Comparison of ENCODE assay signal across 11 cellular contexts in genomic region chr19:18650468-18651001, GRCh38. TPM values are rescaled to one million over a fixed set of nuclear protein-coding genes. Genes with fewer than 3 reads are reported as not detected.
DNase-seq lines count a peak whose midpoint lies in the region; ATAC-seq and TF ChIP-seq lines count a peak whose summit lies in the region.
"Had no signal": no experiment of that assay in that cellular context is flagged by ENCODE, and none has a peak within 500 bp of the region (broad histone marks: within the 10 kb centered on the region; RNA-seq: fewer than 3 reads in every experiment).

No MANE protein-coding gene starts in this region.

- no peak for TF ChIP-seq CTCF in GM23338 (conservative IDR thresholded peaks at IDR 0.05; ENCODE audit: low read depth in 2 of 2)
- TF ChIP-seq CTCF in left lung (IDR thresholded peaks at IDR 0.05) = no peak
- peak in 1 of 11 experiments; percentile 17 for TF ChIP-seq CTCF in spleen (IDR thresholded peaks at IDR 0.05 in 8 of 11, conservative IDR thresholded peaks at IDR 0.05 in 3 of 11)

- H3K27me3 Mint-ChIP-seq in GM23338 (ENCODE audit: insufficient read depth, low read depth, poor library complexity) = peaks cover 16% of the 10 kb centered on the region

- H3K36me3 Mint-ChIP-seq in GM23338 (ENCODE audit: low read depth) = no peaks in the 10 kb centered on the region; the same call in 2 of the 3 replicates

- peaks cover 4% of the 10 kb centered on the region; the same call in 1 of the 2 replicates for H3K79me2 ChIP-seq in GM23338 (replicated peaks; ENCODE audit: insufficient read depth)

- ATAC-seq in GM23338 (peak; percentile 33), left lung (peak; percentile 51), HG03520 (IDR thresholded peaks at IDR 0.05; ENCODE audit: unreplicated experiment) (no peak)

- DNase-seq in GM23338 (ENCODE audit: low spot score) (no peak), dermis microvascular lymphatic vessel endothelial cell (ENCODE audit: low read depth in 2 of 2) (peak; percentile 60 to 84), left lung (no peak), spleen (no peak), NCI-H2107 treated with DMSO at 0.1 percent for 48 hours (lab: John Stamatoyannopoulos, UW; ENCODE audit: unreplicated experiment) (no peak)
- DNase-seq in activated effector memory CD4-positive, alpha-beta T cell treated with Interleukin-2 at 50 U/mL for 16 hours = no peak
- DNase-seq in activated T-cell treated with anti-CD3 and anti-CD28 coated beads, Interleukin-2, amount 50 U/mL, for 48 hours = no peak
- DNase-seq: DND-41, NCI-H146, SW 1271 had no signal

- H3K4me1 Mint-ChIP-seq in GM23338 = peaks cover 35% of the 10 kb centered on the region

- no peak overlapping the region for H3K4me3 Mint-ChIP-seq in GM23338

- H3K4me3 ChIP-seq in GM23338 (no peak overlapping the region), left lung (no peak overlapping the region), spleen (peak overlapping the region in 1 of 8 donors; percentile 55)

- H3K36me3 ChIP-seq in GM23338 (ENCODE audit: insufficient read depth) (no peaks in the 10 kb centered on the region), left lung (no peaks in the 10 kb centered on the region), spleen (no peaks in the 10 kb centered on the region)

- no peak overlapping the region for H2AFZ ChIP-seq in GM23338

- H3K9me3 Mint-ChIP-seq in GM23338 = no peaks in the 10 kb centered on the region; the same call in 1 of the 3 replicates

- H4K20me1 ChIP-seq in GM23338 (replicated peaks; ENCODE audit: insufficient read depth) = no peaks in the 10 kb centered on the region; the same call in 1 of the 2 replicates

- 0 out of 2 replicates have a peak, but pooled peaks cover 6% of the 10 kb centered on the region for H3K9me2 ChIP-seq in GM23338 (ENCODE audit: insufficient read depth)

- intact Hi-C loops in left lung (cut with DNase I) (no loop called here), spleen (cut with DNase I; ENCODE audit: low total_unique reads) (no loop called here)

- TF ChIP-seq POLR2A in spleen (IDR thresholded peaks at IDR 0.05) = no peak

- H3K27me3 ChIP-seq in GM23338 (ENCODE audit: insufficient read depth) (no peaks in the 10 kb centered on the region), left lung (no peaks in the 10 kb centered on the region), spleen (replicated peaks in 1 of 7) (no peaks in the 10 kb centered on the region)

- H3K27ac ChIP-seq in GM23338 (ENCODE audit: low read depth) (no peak overlapping the region), left lung (peak overlapping the region; percentile 55 to 74), spleen (peak overlapping the region in 7 of 8 donors; percentile 69 to 84 (median 79))

- no peak overlapping the region for H3K4me2 ChIP-seq in GM23338

- no peaks in the 10 kb centered on the region for H3K9me3 ChIP-seq in left lung
- no peaks in the 10 kb centered on the region for H3K9me3 ChIP-seq in spleen

- H3F3A ChIP-seq in GM23338 (replicated peaks; ENCODE audit: low read depth) = peaks cover 3% of the 10 kb centered on the region; the same call in 1 of the 2 replicates

- no peak overlapping the region for H3K27ac Mint-ChIP-seq in GM23338

- H3K4me1 ChIP-seq in GM23338 (ENCODE audit: insufficient read depth) (peaks cover 9% of the 10 kb centered on the region; the same call in 1 of the 2 replicates), left lung (peaks cover 11 to 38% of the 10 kb centered on the region in 2 donors), spleen (peaks cover 21 to 50% (median 42%) of the 10 kb centered on the region in 6 donors)

- 57 to 86% (median 60%) methylated on average over 29 to 33 of the region's 33 CpGs for WGBS in spleen, 5 donors

TF ChIP-seq in GM23338, 12 proteins besides CTCF, POLR2A, EP300 and RAD21:
- TF ChIP-seq REST (IDR thresholded peaks at IDR 0.05; ENCODE audit: unreplicated experiment) (no peak), EZH2 (IDR thresholded peaks at IDR 0.05; ENCODE audit: low read depth, unreplicated experiment) (no peak), ZNF331 (CRISPR knock-in tag; IDR thresholded peaks at IDR 0.05; ENCODE audit: low read depth) (no peak), NANOG (IDR thresholded peaks at IDR 0.05; ENCODE audit: borderline replicate concordance) (no peak)

RNA-seq across cellular contexts. Expression of gene KLHL26, which starts 13.7 kb away (rescaled TPM):
- total RNA-seq in GM23338 (2014; rRNA removed; shearing (Covaris generic)) = 11.2 and 13.7 TPM in 2 replicates
- polyA plus RNA-seq in GM23338 (2016; fragmentation: Nextera tagmentation; extraction: Ambion mirVana) (3.6 and 6.4 TPM in 2 replicates), spleen (1 to 10 TPM; 1.7 to 3.5 (median 2.2) TPM)
- total RNA-seq in dermis microvascular lymphatic vessel endothelial cell (1.4 and 2.9 TPM in 2 replicates), left lung (10 to 100 TPM in 1 of 2 donors, 1 to 10 TPM in 1; 9.0 to 10.4 TPM), spleen (10 to 100 TPM in 4 of 7 donors, 1 to 10 TPM in 3; 4.4 to 23.1 (median 10.3) TPM)

RNA-seq across cellular contexts. Expression of gene CRTC1, which starts 32.9 kb away (rescaled TPM):
- 5.4 and 7.1 TPM in 2 replicates for total RNA-seq in GM23338 (2014; rRNA removed; shearing (Covaris generic))
- polyA plus RNA-seq in GM23338 (2016; fragmentation: Nextera tagmentation; extraction: Ambion mirVana) (6.7 and 8.4 TPM in 2 replicates), spleen (10 to 100 TPM in 1 of 3 donors, 1 to 10 TPM in 2; 3.1 to 11.3 (median 6.4) TPM)
- total RNA-seq in dermis microvascular lymphatic vessel endothelial cell (0.64 and 1.1 TPM in 2 replicates), left lung (10 to 100 TPM; 11.3 to 13.8 TPM), spleen (10 to 100 TPM in 3 of 7 donors, 1 to 10 TPM in 4; 4.7 to 15.7 (median 8.8) TPM)

RNA-seq across cellular contexts. Expression of gene TMEM59L, which starts 37.9 kb away (rescaled TPM):
- total RNA-seq in GM23338 (2014; rRNA removed; shearing (Covaris generic)) = 6.8 and 9.8 TPM in 2 replicates
- 15.7 and 16.2 TPM in 2 replicates for polyA plus RNA-seq in GM23338 (2016; fragmentation: Nextera tagmentation; extraction: Ambion mirVana)
- under 0.01 TPM in 1 of 2 replicates, not detected in the other for total RNA-seq in dermis microvascular lymphatic vessel endothelial cell
- total RNA-seq in left lung = 1 to 10 TPM; 1.6 to 4.9 TPM
- under 1 TPM in 2 of 7 donors, not detected in 5; 0.28 to 0.49 TPM for total RNA-seq in spleen
- polyA plus RNA-seq in spleen = under 1 TPM; 0.15 to 0.74 (median 0.50) TPM

RNA-seq across cellular contexts. Expression of gene CRLF1, which starts 43.9 kb away (rescaled TPM):
- 17.1 and 18.1 TPM in 2 replicates for total RNA-seq in GM23338 (2014; rRNA removed; shearing (Covaris generic))
- polyA plus RNA-seq in GM23338 (2016; fragmentation: Nextera tagmentation; extraction: Ambion mirVana) (19.7 and 22.9 TPM in 2 replicates), spleen (1 to 10 TPM; 5.2 to 8.0 (median 6.3) TPM)
- total RNA-seq in dermis microvascular lymphatic vessel endothelial cell (0.13 TPM in 1 of 2 replicates, not detected in the other), left lung (10 to 100 TPM; 22.5 to 44.7 TPM), spleen (1 to 10 TPM in 4 of 7 donors, under 1 TPM in 2, not detected in 1; 0.20 to 7.0 (median 1.1) TPM)

Comparison
In these comparisons a context has a peak if more than half of its experiments do, and no peak if none do; other contexts are left out.
1. DNase-seq: peak in dermis microvascular lymphatic vessel endothelial cell (2 of 2); none in GM23338 (single experiment), left lung (0 of 2), spleen (single experiment), NCI-H2107 treated with DMSO at 0.1 percent for 48 hours (single experiment), activated effector memory CD4-positive, alpha-beta T cell treated with Interleukin-2 at 50 U/mL for 16 hours (single experiment) and activated T-cell treated with anti-CD3 and anti-CD28 coated beads, Interleukin-2, amount 50 U/mL, for 48 hours (0 of 2).